In the genomic region with DNA sequence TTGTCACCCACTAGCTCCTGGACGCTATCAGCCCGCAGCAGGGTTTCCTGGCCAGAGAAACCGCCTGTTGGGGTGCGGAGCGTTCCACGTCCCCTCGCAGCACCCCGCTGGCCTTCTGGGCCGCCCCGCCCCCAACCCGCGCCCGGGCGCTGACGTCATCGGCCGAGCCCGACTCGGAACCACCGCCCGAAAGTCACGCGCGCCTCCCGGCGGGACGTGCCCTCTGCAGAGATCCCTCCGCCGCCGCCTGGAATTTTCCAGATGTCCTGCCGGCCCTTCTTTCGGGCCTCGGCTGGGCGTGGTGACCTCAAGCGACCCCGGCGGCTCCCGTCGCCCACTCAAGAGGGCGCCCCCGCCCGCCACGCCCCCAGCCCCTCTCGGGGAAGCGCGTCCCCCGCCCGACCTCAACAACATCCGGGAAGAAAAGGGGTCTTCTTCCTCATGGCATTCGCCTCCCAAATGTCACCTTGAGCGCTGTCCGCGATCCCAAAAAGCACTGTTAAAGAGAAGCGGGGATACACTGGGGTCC, we compare ENCODE assay signal across 8 cellular contexts. TPM values are rescaled to one million over a fixed set of nuclear protein-coding genes. Genes with fewer than 3 reads are reported as not detected.
DNase-seq lines count a peak whose midpoint lies in the region; ATAC-seq and TF ChIP-seq lines count a peak whose summit lies in the region.

No MANE protein-coding gene starts in this region.

- peak overlapping the region; percentile 99 to 100 for H3K27ac Mint-ChIP-seq in natural killer cell treated with Interleukin-12 subunit alpha and Interleukin-12 subunit beta and Interleukin-15 and Interleukin-18, amount 100 ng/mL, for 72 hours
- peak overlapping the region; percentile 100 for H3K27ac Mint-ChIP-seq in stimulated activated naive B cell treated with anti-CD40 and anti-IgM and Interleukin-4, amounts not matched to agents 10 μg/mL and 1 μg/mL and 100 μg/mL, for 72 hours

- peaks cover 82% of the 10 kb centered on the region for H3K4me1 ChIP-seq in HUES64 (ENCODE audit: insufficient read depth, low read length)

- DNase-seq in NCI-H146 (lab: John Stamatoyannopoulos, UW) (peak; percentile 38), NCI-H146 treated with DMSO at 0.1 percent for 48 hours (lab: John Stamatoyannopoulos, UW; ENCODE audit: unreplicated experiment) (no peak), RWPE1 (ENCODE audit: low spot score) (peak; percentile 76), fibroblast of pulmonary artery (ENCODE audit: low read depth) (peak; percentile 99)
- DNase-seq in activated effector memory CD4-positive, alpha-beta T cell treated with Interleukin-2 at 50 U/mL for 16 hours: peak; percentile 83
- peak; percentile 97 for DNase-seq in natural killer cell treated with Interleukin-12 subunit alpha and Interleukin-12 subunit beta and Interleukin-15 and Interleukin-18, amount 100 ng/mL, for 72 hours (ENCODE audit: low spot score)
- DNase-seq in stimulated activated naive B cell treated with anti-CD40 and anti-IgM and Interleukin-4, amounts not matched to agents 10 μg/mL and 1 μg/mL and 100 μg/mL, for 72 hours: peak; percentile 96

- peaks cover 78 to 83% of the 10 kb centered on the region in 2 donors for H3K4me1 Mint-ChIP-seq in natural killer cell treated with Interleukin-12 subunit alpha and Interleukin-12 subunit beta and Interleukin-15 and Interleukin-18, amount 100 ng/mL, for 72 hours (ENCODE audit: low read depth in 2 of 2)
- peaks cover 58 to 93% of the 10 kb centered on the region in 2 donors for H3K4me1 Mint-ChIP-seq in stimulated activated naive B cell treated with anti-CD40 and anti-IgM and Interleukin-4, amounts not matched to agents 10 μg/mL and 1 μg/mL and 100 μg/mL, for 72 hours

- CTCF ChIA-PET in RWPE1 (lab: Yijun Ruan, JAX): no interaction called here

- peaks cover 42% of the 10 kb centered on the region for H3K36me3 Mint-ChIP-seq in natural killer cell treated with Interleukin-12 subunit alpha and Interleukin-12 subunit beta and Interleukin-15 and Interleukin-18, amount 100 ng/mL, for 72 hours
- H3K36me3 Mint-ChIP-seq in stimulated activated naive B cell treated with anti-CD40 and anti-IgM and Interleukin-4, amounts not matched to agents 10 μg/mL and 1 μg/mL and 100 μg/mL, for 72 hours: peaks cover 46 to 54% of the 10 kb centered on the region in 2 donors

- no peaks in the 10 kb centered on the region for H3K27me3 ChIP-seq in HUES64 (ENCODE audit: insufficient read depth, low read length)

- H3K4me3 ChIP-seq in HUES64 (ENCODE audit: low read length): peak overlapping the region; percentile 65
- peak overlapping the region; percentile 96 for H3K4me3 ChIP-seq in fibroblast of pulmonary artery (replicated peaks; ENCODE audit: low read depth, low read length)

- TF ChIP-seq CTCF in RWPE1 (conservative IDR thresholded peaks at IDR 0.05; ENCODE audit: low read depth) (no peak), fibroblast of pulmonary artery (IDR thresholded peaks at IDR 0.05; ENCODE audit: low read length, missing control alignments) (no peak)

- peak; percentile 37 to 49 for ATAC-seq in natural killer cell treated with Interleukin-12 subunit alpha and Interleukin-12 subunit beta and Interleukin-15 and Interleukin-18, amount 100 ng/mL, for 72 hours
- ATAC-seq in stimulated activated naive B cell treated with anti-CD40 and anti-IgM and Interleukin-4, amounts not matched to agents 10 μg/mL and 1 μg/mL and 100 μg/mL, for 72 hours (replicated peaks): peak; percentile 3 to 13

- 0 out of 2 replicates have a peak, but pooled peaks cover 4% of the 10 kb centered on the region for H3K36me3 ChIP-seq in HUES64 (ENCODE audit: insufficient read depth, low read length)

- no peaks in the 10 kb centered on the region for H3K27me3 Mint-ChIP-seq in natural killer cell treated with Interleukin-12 subunit alpha and Interleukin-12 subunit beta and Interleukin-15 and Interleukin-18, amount 100 ng/mL, for 72 hours
- peaks cover 7 to 18% of the 10 kb centered on the region in 2 donors for H3K27me3 Mint-ChIP-seq in stimulated activated naive B cell treated with anti-CD40 and anti-IgM and Interleukin-4, amounts not matched to agents 10 μg/mL and 1 μg/mL and 100 μg/mL, for 72 hours

- under 1% methylated on average over 54 of the region's 54 CpGs for WGBS in HUES64

- H3K4me3 Mint-ChIP-seq in natural killer cell treated with Interleukin-12 subunit alpha and Interleukin-12 subunit beta and Interleukin-15 and Interleukin-18, amount 100 ng/mL, for 72 hours: peak overlapping the region; percentile 98
- peak overlapping the region; percentile 94 to 96 for H3K4me3 Mint-ChIP-seq in stimulated activated naive B cell treated with anti-CD40 and anti-IgM and Interleukin-4, amounts not matched to agents 10 μg/mL and 1 μg/mL and 100 μg/mL, for 72 hours

- POLR2A ChIA-PET in RWPE1 (lab: Yijun Ruan, JAX; ENCODE audit: low non-redundant PET): interaction anchor here (0.6 to 1.6 kb wide), 5 partner anchors 40 to 321 kb away, joined by 3 to 8 read pairs (median 4); a partner anchor contains a TSS

- peak overlapping the region; percentile 92 for H3K27ac ChIP-seq in HUES64 (ENCODE audit: low read depth, low read length)
- peak overlapping the region; percentile 100 for H3K27ac ChIP-seq in RWPE1

- H3K9ac ChIP-seq in HUES64 (ENCODE audit: low read depth, low read length): peak overlapping the region; percentile 92

- no peaks in the 10 kb centered on the region for H3K9me3 ChIP-seq in HUES64 (ENCODE audit: insufficient read depth, low read depth, low read length)

- no peaks in the 10 kb centered on the region for H3K9me3 Mint-ChIP-seq in natural killer cell treated with Interleukin-12 subunit alpha and Interleukin-12 subunit beta and Interleukin-15 and Interleukin-18, amount 100 ng/mL, for 72 hours
- H3K9me3 Mint-ChIP-seq in stimulated activated naive B cell treated with anti-CD40 and anti-IgM and Interleukin-4, amounts not matched to agents 10 μg/mL and 1 μg/mL and 100 μg/mL, for 72 hours: no peaks in the 10 kb centered on the region

RNA-seq across cellular contexts. Expression of a gene that starts 0.4 kb away (rescaled TPM):
- polyA plus RNA-seq in HUES64 (2013, experiment 1 of 2): 3.6 TPM
- polyA plus RNA-seq in HUES64 (2013, experiment 2 of 2): 3.6 TPM
- 100 to 1,000 TPM; 432 to 571 TPM for total RNA-seq in natural killer cell treated with Interleukin-12 subunit alpha and Interleukin-12 subunit beta and Interleukin-15 and Interleukin-18, amount 100 ng/mL, for 72 hours

RNA-seq across cellular contexts. Expression of a gene that starts 35.7 kb away (rescaled TPM):
- polyA plus RNA-seq in HUES64 (2013, experiment 1 of 2): 12.1 TPM
- polyA plus RNA-seq in HUES64 (2013, experiment 2 of 2): 12.2 TPM
- total RNA-seq in natural killer cell treated with Interleukin-12 subunit alpha and Interleukin-12 subunit beta and Interleukin-15 and Interleukin-18, amount 100 ng/mL, for 72 hours: 10 to 100 TPM; 50.5 to 68.4 TPM

RNA-seq across cellular contexts. Expression of a gene that starts 39.7 kb away (rescaled TPM):
- 0.55 TPM for polyA plus RNA-seq in HUES64 (2013, experiment 1 of 2)
- 1.9 TPM for polyA plus RNA-seq in HUES64 (2013, experiment 2 of 2)
- 10 to 100 TPM; 10.8 to 12.6 TPM for total RNA-seq in natural killer cell treated with Interleukin-12 subunit alpha and Interleukin-12 subunit beta and Interleukin-15 and Interleukin-18, amount 100 ng/mL, for 72 hours
